In genomic region chr7:140696679-140697446, GRCh38 we compare ENCODE assay signal across 1 cellular context.
TF ChIP-seq lines count a peak whose summit lies in the region.

Gene NDUFB2, plus strand, starts transcription at chr7:140696708. Its CDS starts 37 bp downstream, at chr7:140696745.

TF ChIP-seq in HepG2, 621 proteins besides CTCF, POLR2A, EP300 and RAD21 (continued from another document and continues in another):
- TF ChIP-seq HIC2 (CRISPR knock-in tag; IDR thresholded peaks at IDR 0.05; ENCODE audit: low read depth) (no peak), MXI1 (IDR thresholded peaks at IDR 0.05; ENCODE audit: borderline replicate concordance, low read depth, low read length) (no peak; the same call in 2 of the 3 replicates), PHF21A (CRISPR knock-in tag; IDR thresholded peaks at IDR 0.05) (no peak), BHLHE40 (IDR thresholded peaks at IDR 0.05; ENCODE audit: low read length) (no peak), MAFF (IDR thresholded peaks at IDR 0.05; ENCODE audit: low read depth, low read length) (no peak), NFRKB (IDR thresholded peaks at IDR 0.05) (no peak), ZSCAN25 (CRISPR knock-in tag; IDR thresholded peaks at IDR 0.05) (peak; percentile 98), ZNF772 (CRISPR knock-in tag; IDR thresholded peaks at IDR 0.05) (no peak), ZNF10 (CRISPR knock-in tag; IDR thresholded peaks at IDR 0.05; ENCODE audit: borderline replicate concordance, low read depth) (0 out of 2 replicates have a peak, but pooled peaks have one; percentile 51), NFYB (CRISPR knock-in tag; IDR thresholded peaks at IDR 0.05) (no peak; the same call in 1 of the 2 replicates), HNRNPL (IDR thresholded peaks at IDR 0.05; ENCODE audit: low read depth, low read length) (no peak), SP2 (CRISPR knock-in tag; IDR thresholded peaks at IDR 0.05) (peak; percentile 40; the same call in 1 of the 2 replicates), SIX1 (CRISPR knock-in tag; IDR thresholded peaks at IDR 0.05; ENCODE audit: borderline replicate concordance) (no peak), ZNF552 (CRISPR knock-in tag; IDR thresholded peaks at IDR 0.05; ENCODE audit: borderline replicate concordance) (no peak), KDM5B (CRISPR knock-in tag; IDR thresholded peaks at IDR 0.05; ENCODE audit: borderline replicate concordance) (peak; percentile 76; the same call in 1 of the 2 replicates), ZFP82 (CRISPR knock-in tag; IDR thresholded peaks at IDR 0.05; ENCODE audit: borderline replicate concordance) (peak; percentile 94; the same call in 1 of the 2 replicates), MEIS2 (CRISPR knock-in tag; IDR thresholded peaks at IDR 0.05) (no peak; the same call in 1 of the 2 replicates), ZNF562 (CRISPR knock-in tag; IDR thresholded peaks at IDR 0.05; ENCODE audit: borderline replicate concordance) (no peak; the same call in 1 of the 2 replicates), ZNF616 (CRISPR knock-in tag; IDR thresholded peaks at IDR 0.05; ENCODE audit: low read depth) (0 out of 2 replicates have a peak, but pooled peaks have one; percentile 17), ZNF720 (CRISPR knock-in tag; IDR thresholded peaks at IDR 0.05) (no peak), NR1H2 (CRISPR knock-in tag; IDR thresholded peaks at IDR 0.05; ENCODE audit: borderline replicate concordance, low read depth) (peak; percentile 92), SOX6 (IDR thresholded peaks at IDR 0.05) (no peak), SOX6 (CRISPR knock-in tag; IDR thresholded peaks at IDR 0.05) (0 out of 2 replicates have a peak, but pooled peaks have one; percentile 16), ZSCAN22 (CRISPR knock-in tag; IDR thresholded peaks at IDR 0.05) (peak; percentile 22; the same call in 1 of the 2 replicates), JUN (CRISPR knock-in tag; IDR thresholded peaks at IDR 0.05) (no peak; the same call in none of the 2 replicates), EED (CRISPR knock-in tag; IDR thresholded peaks at IDR 0.05) (no peak), KLF13 (CRISPR knock-in tag; IDR thresholded peaks at IDR 0.05) (0 out of 2 replicates have a peak, but pooled peaks have one; percentile 41), BRCA1 (CRISPR knock-in tag; IDR thresholded peaks at IDR 0.05) (peak; percentile 57; the same call in 1 of the 2 replicates), FOXM1 (CRISPR knock-in tag; IDR thresholded peaks at IDR 0.05) (no peak), GATAD1 (CRISPR knock-in tag; IDR thresholded peaks at IDR 0.05) (peak; percentile 79; the same call in 1 of the 2 replicates), CEBPZ (IDR thresholded peaks at IDR 0.05; ENCODE audit: low read length) (no peak), ZNF24 (IDR thresholded peaks at IDR 0.05) (no peak), NFKB2 (CRISPR knock-in tag; IDR thresholded peaks at IDR 0.05; ENCODE audit: borderline replicate concordance) (peak; percentile 87; the same call in 1 of the 2 replicates), ZNF780A (CRISPR knock-in tag; IDR thresholded peaks at IDR 0.05) (peak; percentile 77; the same call in 1 of the 2 replicates), NFE2 (CRISPR knock-in tag; IDR thresholded peaks at IDR 0.05) (no peak), SRF (IDR thresholded peaks at IDR 0.05; ENCODE audit: low read depth, low read length) (no peak), MXD3 (CRISPR knock-in tag; IDR thresholded peaks at IDR 0.05) (peak; percentile 82), ZNF205 (CRISPR knock-in tag; IDR thresholded peaks at IDR 0.05) (peak; percentile 88), ZNF597 (CRISPR knock-in tag; IDR thresholded peaks at IDR 0.05) (no peak), ZNF543 (CRISPR knock-in tag; IDR thresholded peaks at IDR 0.05) (peak; percentile 98), ZBTB8A (CRISPR knock-in tag; IDR thresholded peaks at IDR 0.05; ENCODE audit: borderline replicate concordance, low read depth) (0 out of 2 replicates have a peak, but pooled peaks have one; percentile 66), NFKBIZ (CRISPR knock-in tag; IDR thresholded peaks at IDR 0.05) (no peak), TBX3 (IDR thresholded peaks at IDR 0.05; ENCODE audit: borderline replicate concordance) (peak; percentile 36; the same call in 1 of the 2 replicates), ZNF589 (CRISPR knock-in tag; conservative IDR thresholded peaks at IDR 0.05) (peak; percentile 89), ZNF766 (CRISPR knock-in tag; IDR thresholded peaks at IDR 0.05; ENCODE audit: borderline replicate concordance) (peak; percentile 35; the same call in 1 of the 2 replicates), CCAR2 (optimal IDR thresholded peaks at IDR 0.05; ENCODE audit: low read depth, low read length) (no peak), ZNF251 (CRISPR knock-in tag; IDR thresholded peaks at IDR 0.05) (no peak; the same call in 1 of the 2 replicates)
- TF ChIP-seq, protein P1, sequence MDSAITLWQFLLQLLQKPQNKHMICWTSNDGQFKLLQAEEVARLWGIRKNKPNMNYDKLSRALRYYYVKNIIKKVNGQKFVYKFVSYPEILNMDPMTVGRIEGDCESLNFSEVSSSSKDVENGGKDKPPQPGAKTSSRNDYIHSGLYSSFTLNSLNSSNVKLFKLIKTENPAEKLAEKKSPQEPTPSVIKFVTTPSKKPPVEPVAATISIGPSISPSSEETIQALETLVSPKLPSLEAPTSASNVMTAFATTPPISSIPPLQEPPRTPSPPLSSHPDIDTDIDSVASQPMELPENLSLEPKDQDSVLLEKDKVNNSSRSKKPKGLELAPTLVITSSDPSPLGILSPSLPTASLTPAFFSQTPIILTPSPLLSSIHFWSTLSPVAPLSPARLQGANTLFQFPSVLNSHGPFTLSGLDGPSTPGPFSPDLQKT (CRISPR knock-in tag; IDR thresholded peaks at IDR 0.05; ENCODE audit: borderline replicate concordance), result 0 out of 2 replicates have a peak, but pooled peaks have one; percentile 16
- TF ChIP-seq, protein P2, sequence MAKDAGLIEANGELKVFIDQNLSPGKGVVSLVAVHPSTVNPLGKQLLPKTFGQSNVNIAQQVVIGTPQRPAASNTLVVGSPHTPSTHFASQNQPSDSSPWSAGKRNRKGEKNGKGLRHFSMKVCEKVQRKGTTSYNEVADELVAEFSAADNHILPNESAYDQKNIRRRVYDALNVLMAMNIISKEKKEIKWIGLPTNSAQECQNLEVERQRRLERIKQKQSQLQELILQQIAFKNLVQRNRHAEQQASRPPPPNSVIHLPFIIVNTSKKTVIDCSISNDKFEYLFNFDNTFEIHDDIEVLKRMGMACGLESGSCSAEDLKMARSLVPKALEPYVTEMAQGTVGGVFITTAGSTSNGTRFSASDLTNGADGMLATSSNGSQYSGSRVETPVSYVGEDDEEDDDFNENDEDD (CRISPR knock-in tag; IDR thresholded peaks at IDR 0.05; ENCODE audit: borderline replicate concordance), result peak; percentile 71; the same call in 1 of the 2 replicates
- TF ChIP-seq, protein P3, sequence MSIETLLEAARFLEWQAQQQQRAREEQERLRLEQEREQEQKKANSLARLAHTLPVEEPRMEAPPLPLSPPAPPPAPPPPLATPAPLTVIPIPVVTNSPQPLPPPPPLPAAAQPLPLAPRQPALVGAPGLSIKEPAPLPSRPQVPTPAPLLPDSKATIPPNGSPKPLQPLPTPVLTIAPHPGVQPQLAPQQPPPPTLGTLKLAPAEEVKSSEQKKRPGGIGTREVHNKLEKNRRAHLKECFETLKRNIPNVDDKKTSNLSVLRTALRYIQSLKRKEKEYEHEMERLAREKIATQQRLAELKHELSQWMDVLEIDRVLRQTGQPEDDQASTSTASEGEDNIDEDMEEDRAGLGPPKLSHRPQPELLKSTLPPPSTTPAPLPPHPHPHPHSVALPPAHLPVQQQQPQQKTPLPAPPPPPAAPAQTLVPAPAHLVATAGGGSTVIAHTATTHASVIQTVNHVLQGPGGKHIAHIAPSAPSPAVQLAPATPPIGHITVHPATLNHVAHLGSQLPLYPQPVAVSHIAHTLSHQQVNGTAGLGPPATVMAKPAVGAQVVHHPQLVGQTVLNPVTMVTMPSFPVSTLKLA (IDR thresholded peaks at IDR 0.05), result peak; percentile 6
- TF ChIP-seq, protein P4, sequence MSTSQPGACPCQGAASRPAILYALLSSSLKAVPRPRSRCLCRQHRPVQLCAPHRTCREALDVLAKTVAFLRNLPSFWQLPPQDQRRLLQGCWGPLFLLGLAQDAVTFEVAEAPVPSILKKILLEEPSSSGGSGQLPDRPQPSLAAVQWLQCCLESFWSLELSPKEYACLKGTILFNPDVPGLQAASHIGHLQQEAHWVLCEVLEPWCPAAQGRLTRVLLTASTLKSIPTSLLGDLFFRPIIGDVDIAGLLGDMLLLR (CRISPR knock-in tag; IDR thresholded peaks at IDR 0.05), result no peak
- TF ChIP-seq, protein P5, sequence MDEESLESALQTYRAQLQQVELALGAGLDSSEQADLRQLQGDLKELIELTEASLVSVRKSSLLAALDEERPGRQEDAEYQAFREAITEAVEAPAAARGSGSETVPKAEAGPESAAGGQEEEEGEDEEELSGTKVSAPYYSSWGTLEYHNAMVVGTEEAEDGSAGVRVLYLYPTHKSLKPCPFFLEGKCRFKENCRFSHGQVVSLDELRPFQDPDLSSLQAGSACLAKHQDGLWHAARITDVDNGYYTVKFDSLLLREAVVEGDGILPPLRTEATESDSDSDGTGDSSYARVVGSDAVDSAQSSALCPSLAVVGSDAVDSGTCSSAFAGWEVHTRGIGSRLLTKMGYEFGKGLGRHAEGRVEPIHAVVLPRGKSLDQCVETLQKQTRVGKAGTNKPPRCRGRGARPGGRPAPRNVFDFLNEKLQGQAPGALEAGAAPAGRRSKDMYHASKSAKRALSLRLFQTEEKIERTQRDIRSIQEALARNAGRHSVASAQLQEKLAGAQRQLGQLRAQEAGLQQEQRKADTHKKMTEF (CRISPR knock-in tag; IDR thresholded peaks at IDR 0.05), result peak; percentile 95
- TF ChIP-seq, protein P6, sequence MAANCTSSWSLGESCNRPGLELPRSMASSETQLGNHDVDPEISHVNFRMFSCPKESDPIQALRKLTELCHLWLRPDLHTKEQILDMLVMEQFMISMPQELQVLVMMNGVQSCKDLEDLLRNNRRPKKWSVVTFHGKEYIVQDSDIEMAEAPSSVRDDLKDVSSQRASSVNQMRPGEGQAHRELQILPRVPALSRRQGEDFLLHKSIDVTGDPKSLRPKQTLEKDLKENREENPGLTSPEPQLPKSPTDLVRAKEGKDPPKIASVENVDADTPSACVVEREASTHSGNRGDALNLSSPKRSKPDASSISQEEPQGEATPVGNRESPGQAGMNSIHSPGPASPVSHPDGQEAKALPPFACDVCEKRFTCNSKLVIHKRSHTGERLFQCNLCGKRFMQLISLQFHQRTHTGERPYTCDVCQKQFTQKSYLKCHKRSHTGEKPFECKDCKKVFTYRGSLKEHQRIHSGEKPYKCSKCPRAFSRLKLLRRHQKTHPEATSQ (CRISPR knock-in tag; IDR thresholded peaks at IDR 0.05; ENCODE audit: borderline replicate concordance), result peak; percentile 85; the same call in 1 of the 2 replicates
- TF ChIP-seq, protein P7, sequence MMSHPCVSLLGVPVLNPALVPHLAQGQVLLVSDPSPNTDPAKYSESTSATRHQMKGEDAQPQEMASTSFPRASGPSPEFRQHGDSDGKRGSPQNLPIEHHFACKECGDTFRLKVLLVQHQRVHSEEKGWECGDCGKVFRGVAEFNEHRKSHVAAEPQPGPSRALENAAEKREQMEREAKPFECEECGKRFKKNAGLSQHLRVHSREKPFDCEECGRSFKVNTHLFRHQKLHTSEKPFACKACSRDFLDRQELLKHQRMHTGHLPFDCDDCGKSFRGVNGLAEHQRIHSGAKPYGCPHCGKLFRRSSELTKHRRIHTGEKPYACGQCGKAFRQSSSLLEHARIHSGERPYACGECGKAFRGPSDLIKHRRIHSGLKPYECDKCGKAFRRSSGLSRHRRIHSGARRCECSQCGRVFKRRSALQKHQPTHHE (CRISPR knock-in tag; IDR thresholded peaks at IDR 0.05; ENCODE audit: borderline replicate concordance), result peak; percentile 90; the same call in 1 of the 2 replicates
